10 cellular contexts compared by ENCODE assay signal in the genomic region with DNA sequence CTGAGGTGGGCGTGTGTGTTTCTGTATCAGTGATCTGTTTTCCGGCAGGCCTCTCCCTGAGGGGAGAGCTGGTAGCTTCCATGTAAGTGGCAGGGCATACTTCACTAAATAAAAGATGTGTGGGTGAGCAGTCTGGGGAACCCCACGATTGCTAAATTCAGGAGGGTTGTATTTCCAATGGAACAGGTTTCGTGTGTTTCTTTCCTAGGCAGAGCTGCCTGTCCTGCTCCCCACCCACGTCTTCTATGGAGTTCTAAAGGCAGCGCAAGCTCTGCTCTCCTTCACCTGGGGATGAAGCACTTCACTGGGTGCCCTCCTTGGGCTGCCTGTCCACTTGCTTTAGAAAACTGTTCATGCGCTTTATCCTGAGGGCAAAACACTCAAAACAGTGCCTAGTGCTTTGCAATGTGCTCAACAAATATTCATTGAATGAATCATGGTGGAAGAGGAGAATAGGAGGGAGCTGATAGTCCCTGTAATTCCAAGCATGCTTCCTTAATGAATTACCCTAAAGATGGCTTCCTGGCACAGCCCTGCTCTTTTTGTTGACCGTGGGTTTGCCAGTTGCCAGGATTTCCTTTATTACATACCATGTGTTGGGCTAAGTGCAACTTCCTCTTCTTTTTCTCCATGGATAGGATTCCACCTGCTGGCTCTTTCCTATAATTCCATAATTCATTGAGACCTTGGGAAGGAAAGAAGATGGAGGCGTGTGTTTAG. TPM values are rescaled to one million over a fixed set of nuclear protein-coding genes. Genes with fewer than 3 reads are reported as not detected.
A peak's percentile ranks its signal among the peaks of the same experiment; 100 is the strongest.
DNase-seq lines count a peak whose midpoint lies in the region; ATAC-seq and TF ChIP-seq lines count a peak whose summit lies in the region.
"Had no signal": no experiment of that assay in that cellular context is flagged by ENCODE, and none has a peak within 500 bp of the region (broad histone marks: within the 10 kb centered on the region; RNA-seq: fewer than 3 reads in every experiment).

No MANE protein-coding gene starts in this region.

- DNase-seq in AG10803 (ENCODE audit: low read depth) (peak; percentile 96), amniotic epithelial cell (ENCODE audit: low read depth) (peak; percentile 89), T-helper 1 cell (no peak), HUDEP-2 (lab: John Stamatoyannopoulos, UW; ENCODE audit: unreplicated experiment in 76 of 76) (no peak)
- DNase-seq: esophagus squamous epithelium, SHP77 treated with DMSO at 0.1 percent for 48 hours had no signal

- no peaks in the 10 kb centered on the region for H3K36me3 ChIP-seq in liver (ENCODE audit: control insufficient read depth in 4 of 4, insufficient read depth in 3 of 4, low read depth in 1 of 4, low read length in 3 of 4)
- H3K36me3 ChIP-seq: esophagus squamous epithelium had no signal

- TF ChIP-seq EP300 in Ishikawa (IDR thresholded peaks at IDR 0.05; ENCODE audit: borderline replicate concordance) = no peak

- WGBS in liver = 85% methylated on average over 9 of the region's 9 CpGs

- H3K27me3 ChIP-seq in liver (ENCODE audit: control insufficient read depth in 4 of 4, insufficient read depth in 4 of 4, low read length in 3 of 4) = no peaks in the 10 kb centered on the region
- H3K27me3 ChIP-seq: esophagus squamous epithelium had no signal

- TF ChIP-seq CTCF in AG10803 (conservative IDR thresholded peaks at IDR 0.05; ENCODE audit: low read length) (peak; percentile 40), liver (IDR thresholded peaks at IDR 0.05; ENCODE audit: low read depth, low read length, missing input control) (no peak)

- no peaks in the 10 kb centered on the region for H3K4me1 ChIP-seq in liver (ENCODE audit: control insufficient read depth in 4 of 4, insufficient read depth in 4 of 4, low read length in 3 of 4)

- no peaks in the 10 kb centered on the region for H3K9me3 ChIP-seq in liver (ENCODE audit: control insufficient read depth in 4 of 4, low read length in 3 of 4)
- H3K9me3 ChIP-seq: esophagus squamous epithelium had no signal

- H3K9ac ChIP-seq in liver (ENCODE audit: low read depth in 1 of 2, low read length in 2 of 2) = no peak overlapping the region

- TF ChIP-seq RAD21 in Ishikawa (IDR thresholded peaks at IDR 0.05; ENCODE audit: low read depth) = peak; percentile 43
- TF ChIP-seq RAD21 in liver (IDR thresholded peaks at IDR 0.05) = peak; percentile 50

- no peak overlapping the region for H3K4me3 ChIP-seq in AG10803 (ENCODE audit: low read length)
- H3K4me3 ChIP-seq in liver (ENCODE audit: low read depth in 1 of 3, low read length in 3 of 3) = no peak overlapping the region
- H3K4me3 ChIP-seq: esophagus squamous epithelium had no signal

- ATAC-seq in HG03139 (IDR thresholded peaks at IDR 0.05; ENCODE audit: unreplicated experiment) (no peak), GM18909 (IDR thresholded peaks at IDR 0.05; ENCODE audit: poor library complexity, unreplicated experiment) (no peak)

- no peak overlapping the region for H3K27ac ChIP-seq in liver (ENCODE audit: low read depth in 1 of 2, low read length in 2 of 2)

TF ChIP-seq in Ishikawa, 13 proteins besides CTCF, POLR2A, EP300 and RAD21:
- TF ChIP-seq TEAD4 (IDR thresholded peaks at IDR 0.05) (peak; percentile 60), FOXM1 (IDR thresholded peaks at IDR 0.05; ENCODE audit: borderline replicate concordance, low read depth) (no peak), TCF12 (IDR thresholded peaks at IDR 0.05; ENCODE audit: low read depth) (no peak)

TF ChIP-seq in liver, 16 proteins besides CTCF, POLR2A, EP300 and RAD21:
- TF ChIP-seq, protein P1, sequence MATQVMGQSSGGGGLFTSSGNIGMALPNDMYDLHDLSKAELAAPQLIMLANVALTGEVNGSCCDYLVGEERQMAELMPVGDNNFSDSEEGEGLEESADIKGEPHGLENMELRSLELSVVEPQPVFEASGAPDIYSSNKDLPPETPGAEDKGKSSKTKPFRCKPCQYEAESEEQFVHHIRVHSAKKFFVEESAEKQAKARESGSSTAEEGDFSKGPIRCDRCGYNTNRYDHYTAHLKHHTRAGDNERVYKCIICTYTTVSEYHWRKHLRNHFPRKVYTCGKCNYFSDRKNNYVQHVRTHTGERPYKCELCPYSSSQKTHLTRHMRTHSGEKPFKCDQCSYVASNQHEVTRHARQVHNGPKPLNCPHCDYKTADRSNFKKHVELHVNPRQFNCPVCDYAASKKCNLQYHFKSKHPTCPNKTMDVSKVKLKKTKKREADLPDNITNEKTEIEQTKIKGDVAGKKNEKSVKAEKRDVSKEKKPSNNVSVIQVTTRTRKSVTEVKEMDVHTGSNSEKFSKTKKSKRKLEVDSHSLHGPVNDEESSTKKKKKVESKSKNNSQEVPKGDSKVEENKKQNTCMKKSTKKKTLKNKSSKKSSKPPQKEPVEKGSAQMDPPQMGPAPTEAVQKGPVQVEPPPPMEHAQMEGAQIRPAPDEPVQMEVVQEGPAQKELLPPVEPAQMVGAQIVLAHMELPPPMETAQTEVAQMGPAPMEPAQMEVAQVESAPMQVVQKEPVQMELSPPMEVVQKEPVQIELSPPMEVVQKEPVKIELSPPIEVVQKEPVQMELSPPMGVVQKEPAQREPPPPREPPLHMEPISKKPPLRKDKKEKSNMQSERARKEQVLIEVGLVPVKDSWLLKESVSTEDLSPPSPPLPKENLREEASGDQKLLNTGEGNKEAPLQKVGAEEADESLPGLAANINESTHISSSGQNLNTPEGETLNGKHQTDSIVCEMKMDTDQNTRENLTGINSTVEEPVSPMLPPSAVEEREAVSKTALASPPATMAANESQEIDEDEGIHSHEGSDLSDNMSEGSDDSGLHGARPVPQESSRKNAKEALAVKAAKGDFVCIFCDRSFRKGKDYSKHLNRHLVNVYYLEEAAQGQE (IDR thresholded peaks at IDR 0.05) = no peak
- no peak for TF ChIP-seq YY1 (IDR thresholded peaks at IDR 0.05)
- TF ChIP-seq GABPA (IDR thresholded peaks at IDR 0.05 in 1 of 2, conservative IDR thresholded peaks at IDR 0.05 in 1 of 2) = no peak
- TF ChIP-seq, protein P2, sequence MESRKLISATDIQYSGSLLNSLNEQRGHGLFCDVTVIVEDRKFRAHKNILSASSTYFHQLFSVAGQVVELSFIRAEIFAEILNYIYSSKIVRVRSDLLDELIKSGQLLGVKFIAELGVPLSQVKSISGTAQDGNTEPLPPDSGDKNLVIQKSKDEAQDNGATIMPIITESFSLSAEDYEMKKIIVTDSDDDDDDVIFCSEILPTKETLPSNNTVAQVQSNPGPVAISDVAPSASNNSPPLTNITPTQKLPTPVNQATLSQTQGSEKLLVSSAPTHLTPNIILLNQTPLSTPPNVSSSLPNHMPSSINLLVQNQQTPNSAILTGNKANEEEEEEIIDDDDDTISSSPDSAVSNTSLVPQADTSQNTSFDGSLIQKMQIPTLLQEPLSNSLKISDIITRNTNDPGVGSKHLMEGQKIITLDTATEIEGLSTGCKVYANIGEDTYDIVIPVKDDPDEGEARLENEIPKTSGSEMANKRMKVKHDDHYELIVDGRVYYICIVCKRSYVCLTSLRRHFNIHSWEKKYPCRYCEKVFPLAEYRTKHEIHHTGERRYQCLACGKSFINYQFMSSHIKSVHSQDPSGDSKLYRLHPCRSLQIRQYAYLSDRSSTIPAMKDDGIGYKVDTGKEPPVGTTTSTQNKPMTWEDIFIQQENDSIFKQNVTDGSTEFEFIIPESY (IDR thresholded peaks at IDR 0.05) = no peak
- TF ChIP-seq HNF4A (conservative IDR thresholded peaks at IDR 0.05) = no peak
- TF ChIP-seq HNF4G (IDR thresholded peaks at IDR 0.05) = no peak
- TF ChIP-seq FOXA2 (IDR thresholded peaks at IDR 0.05) = no peak
- TF ChIP-seq TAF1 (conservative IDR thresholded peaks at IDR 0.05) = no peak
- no peak for TF ChIP-seq EGR1 (IDR thresholded peaks at IDR 0.05; ENCODE audit: low read depth in 2 of 2)
- no peak for TF ChIP-seq RXRA (IDR thresholded peaks at IDR 0.05)
- no peak for TF ChIP-seq JUND (IDR thresholded peaks at IDR 0.05)
- TF ChIP-seq MAX (IDR thresholded peaks at IDR 0.05) = no peak
- TF ChIP-seq, protein P3, sequence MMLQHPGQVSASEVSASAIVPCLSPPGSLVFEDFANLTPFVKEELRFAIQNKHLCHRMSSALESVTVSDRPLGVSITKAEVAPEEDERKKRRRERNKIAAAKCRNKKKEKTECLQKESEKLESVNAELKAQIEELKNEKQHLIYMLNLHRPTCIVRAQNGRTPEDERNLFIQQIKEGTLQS (IDR thresholded peaks at IDR 0.05) = no peak
- no peak for TF ChIP-seq FOXA1 (IDR thresholded peaks at IDR 0.05)
- TF ChIP-seq SP1 (IDR thresholded peaks at IDR 0.05) = no peak
- TF ChIP-seq NR2F2 (IDR thresholded peaks at IDR 0.05) = no peak

RNA-seq across cellular contexts. Expression of gene SRPK2, which starts 50.6 kb away (rescaled TPM):
- total RNA-seq in liver = 10 to 100 TPM; 16.0 to 19.7 TPM
- 10 to 100 TPM in 1 of 2 donors, 1 to 10 TPM in 1; 7.8 to 17.4 TPM for polyA plus RNA-seq in liver

Comparison
In these comparisons a context has a peak if more than half of its experiments do, and no peak if none do; other contexts are left out.
1. DNase-seq: peak in AG10803 (single experiment) and amniotic epithelial cell (single experiment); none in T-helper 1 cell (0 of 5) and HUDEP-2 (0 of 76).